ENCODE assay signal across 12 cellular contexts in genomic region chr22:41206719-41207118, GRCh38. TPM values are rescaled to one million over a fixed set of nuclear protein-coding genes. Genes with fewer than 3 reads are reported as not detected.
DNase-seq lines count a peak whose midpoint lies in the region; ATAC-seq and TF ChIP-seq lines count a peak whose summit lies in the region.
"Had no signal": no experiment of that assay in that cellular context is flagged by ENCODE, and none has a peak within 500 bp of the region (broad histone marks: within the 10 kb centered on the region; RNA-seq: fewer than 3 reads in every experiment).

No MANE protein-coding gene starts in this region.

- H3K4me3 Mint-ChIP-seq in Calu3 (ENCODE audit: low read depth, unreplicated experiment) (no peak overlapping the region), T-helper 17 cell (peak overlapping the region; percentile 66), immature natural killer cell (peak overlapping the region; percentile 68 to 97 (median 71))

- POLR2A ChIA-PET in A673 (lab: Charles Lee; ENCODE audit: low non-redundant PET) = no interaction called here

- H3K27me3 Mint-ChIP-seq in Calu3 (ENCODE audit: unreplicated experiment) = peaks cover 17% of the 10 kb centered on the region
- peaks cover 5% of the 10 kb centered on the region for H3K27me3 Mint-ChIP-seq in T-helper 17 cell
- peaks cover 7 to 10% (median 9%) of the 10 kb centered on the region in 3 donors for H3K27me3 Mint-ChIP-seq in immature natural killer cell (ENCODE audit: low read depth in 3 of 3)

- TSS peak; percentile 28 for BruUV-seq in A673 (replicated peaks; lab: Mats Ljungman, UMichigan)
- BruUV-seq in Calu3 (replicated peaks; lab: Mats Ljungman, UMichigan) = TSS peak; percentile 33

- H3K27ac Mint-ChIP-seq in Calu3 (ENCODE audit: unreplicated experiment) (no peak overlapping the region), T-helper 17 cell (peak overlapping the region; percentile 54), immature natural killer cell (peak overlapping the region in 1 of 6 donors; percentile 70)

- H3K9me3 Mint-ChIP-seq in Calu3 (ENCODE audit: low read depth, unreplicated experiment) = no peaks in the 10 kb centered on the region
- H3K9me3 Mint-ChIP-seq in immature natural killer cell = no peaks in the 10 kb centered on the region

- H3K4me1 ChIP-seq in A673 (ENCODE audit: insufficient read depth, low read length, poor library complexity, severe bottlenecking) = peaks cover 6% of the 10 kb centered on the region
- H3K4me1 ChIP-seq: parathyroid adenoma had no signal

- H3K36me3 Mint-ChIP-seq in Calu3 (ENCODE audit: insufficient read depth, unreplicated experiment) (peaks cover 20% of the 10 kb centered on the region), T-helper 17 cell (ENCODE audit: low read depth) (peaks cover 5% of the 10 kb centered on the region), immature natural killer cell (peaks cover 4 to 9% (median 7%) of the 10 kb centered on the region in 3 donors)

- H3K27ac ChIP-seq in A673 (ENCODE audit: low read depth, low read length, poor library complexity, severe bottlenecking) = no peak overlapping the region
- H3K27ac ChIP-seq: parathyroid adenoma had no signal

- intact Hi-C loops in A673 (cut with micrococcal nuclease; ENCODE audit: unreplicated experiment) = no loop called here
- intact Hi-C loops in Calu3 (cut with micrococcal nuclease; ENCODE audit: unreplicated experiment) = no loop called here

- peaks cover 11% of the 10 kb centered on the region for H3K36me3 ChIP-seq in A673 (ENCODE audit: insufficient read depth, low read length, poor library complexity, severe bottlenecking)

- no peaks in the 10 kb centered on the region for H3K27me3 ChIP-seq in A673 (replicated peaks; ENCODE audit: insufficient read depth, low read depth, low read length, poor library complexity)
- H3K27me3 ChIP-seq: MG63 had no signal

- ATAC-seq in T-helper 17 cell = no peak
- no peak for ATAC-seq in HG03520 (IDR thresholded peaks at IDR 0.05; ENCODE audit: unreplicated experiment)
- ATAC-seq in GM18858 (IDR thresholded peaks at IDR 0.05; ENCODE audit: unreplicated experiment) = no peak

- no peak for TF ChIP-seq CTCF in A673 (conservative IDR thresholded peaks at IDR 0.05; ENCODE audit: low read depth, low read length)
- TF ChIP-seq CTCF in Calu3 (IDR thresholded peaks at IDR 0.05; ENCODE audit: unreplicated experiment) = no peak

- H3K4me3 ChIP-seq in A673 (ENCODE audit: low read depth, low read length, poor library complexity, severe bottlenecking) = no peak overlapping the region

- no peaks in the 10 kb centered on the region for H3K9me3 ChIP-seq in A673 (ENCODE audit: low read depth, low read length, poor library complexity, severe bottlenecking)
- no peaks in the 10 kb centered on the region for H3K9me3 ChIP-seq in T-helper 17 cell (ENCODE audit: control insufficient read depth, low read length, poor library complexity, severe bottlenecking)
- H3K9me3 ChIP-seq: MG63 had no signal

- peaks cover 17% of the 10 kb centered on the region for H3K4me1 Mint-ChIP-seq in Calu3 (ENCODE audit: low read depth, unreplicated experiment)
- H3K4me1 Mint-ChIP-seq in T-helper 17 cell = peaks cover 28% of the 10 kb centered on the region
- peaks cover 15 to 38% of the 10 kb centered on the region in 2 donors for H3K4me1 Mint-ChIP-seq in immature natural killer cell

- CTCF ChIA-PET in A673 (lab: Charles Lee) = no interaction called here
- CTCF ChIA-PET in Calu3 (lab: Charles Lee) = interaction anchor here (0.6 kb wide), 1 partner anchor 272 kb away, joined by 5 read pairs; no protein-coding TSS in a partner anchor

- DNase-seq in A673 (ENCODE audit: low spot score) = no peak
- no peak for DNase-seq in Calu3
- DNase-seq in T-helper 17 cell = no peak
- DNase-seq in immature natural killer cell = no peak
- no peak for DNase-seq in NCI-H748 treated with DMSO at 0.1 percent for 48 hours (lab: John Stamatoyannopoulos, UW)
- no peak for DNase-seq in mesenteric fat pad (ENCODE audit: low spot score)
- DNase-seq: MG63, T-helper 9 cell had no signal

RNA-seq across cellular contexts. Expression of gene L3MBTL2, which starts 1.6 kb away (rescaled TPM):
- total RNA-seq in A673 (2021) (31.9 and 32.0 TPM in 2 replicates), Calu3 (2022) (27.0 and 28.2 TPM in 2 replicates), T-helper 17 cell (10 to 100 TPM; 28.9 to 31.1 TPM), mesenteric fat pad (18.8 TPM)
- 10 to 100 TPM; 26.6 to 32.2 (median 30.5) TPM for polyA plus RNA-seq in immature natural killer cell

RNA-seq across cellular contexts. Expression of gene CHADL, which starts 34.0 kb away (rescaled TPM):
- not detected in 2 replicates for total RNA-seq in A673 (2021)
- total RNA-seq in Calu3 (2022) = 0.73 and 1.5 TPM in 2 replicates
- total RNA-seq in T-helper 17 cell = 1 to 10 TPM; 1.6 to 3.5 TPM
- polyA plus RNA-seq in immature natural killer cell = under 1 TPM in 2 of 3 donors, not detected in 1; 0.32 to 0.90 TPM
- total RNA-seq in mesenteric fat pad = 2.9 TPM
- total RNA-seq: HT1080 had no signal
